2 cellular contexts compared by ENCODE assay signal in the genomic region with DNA sequence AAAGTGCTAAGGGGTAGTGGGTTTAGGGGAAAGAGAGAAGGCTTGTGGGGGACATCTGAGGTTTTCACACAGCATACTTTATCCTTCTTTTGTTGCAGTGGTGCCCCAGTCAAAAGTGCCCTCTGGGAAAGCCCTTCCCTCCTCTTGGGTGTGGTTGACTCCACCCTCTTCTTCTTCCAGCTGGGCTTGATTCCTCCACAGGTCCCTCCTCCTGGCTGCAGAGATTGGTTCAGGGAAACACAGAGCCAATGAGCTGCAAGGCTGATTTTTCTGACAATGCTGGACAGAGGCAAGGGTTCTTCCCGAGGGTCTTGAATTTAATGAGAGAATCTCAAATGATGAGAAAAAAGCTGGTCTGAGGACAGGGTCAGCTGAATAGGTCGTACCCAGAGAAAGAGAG. TPM values are rescaled to one million over a fixed set of nuclear protein-coding genes. Genes with fewer than 3 reads are reported as not detected.
"Had no signal": no experiment of that assay in that cellular context is flagged by ENCODE, and none has a peak within 500 bp of the region (broad histone marks: within the 10 kb centered on the region; RNA-seq: fewer than 3 reads in every experiment).

No MANE protein-coding gene starts in this region.

RNA-seq across cellular contexts. Expression of gene SYT15B, which starts 7.4 kb away (rescaled TPM):
- total RNA-seq: H1, H7 had no signal
